Comparison of ENCODE assay signal across 3 cellular contexts in the genomic region with DNA sequence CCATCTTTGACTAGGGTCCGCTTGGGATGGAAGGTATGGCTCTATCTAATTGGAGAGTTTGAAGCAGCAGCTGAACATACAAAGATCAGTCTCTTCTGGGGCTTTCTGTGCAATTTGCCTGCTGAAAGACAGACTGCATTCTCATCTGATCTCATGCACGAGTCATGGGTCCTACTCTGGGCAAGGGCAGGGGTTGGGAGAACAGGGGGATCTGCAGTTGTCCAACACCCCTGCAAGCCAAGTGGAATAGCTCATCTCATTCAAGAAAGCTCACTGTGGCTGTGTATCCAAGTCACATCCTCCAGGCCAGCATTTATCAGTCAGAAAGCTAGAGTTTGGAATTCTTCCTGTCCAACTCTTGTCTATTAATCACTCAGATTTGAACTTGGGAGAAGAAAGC.
TF ChIP-seq lines count a peak whose summit lies in the region.

No MANE protein-coding gene starts in this region.

TF ChIP-seq in HEK293, 187 proteins besides CTCF, POLR2A, EP300 and RAD21:
- no peak for TF ChIP-seq ZNF416 (tag by site-specific recombination; IDR thresholded peaks at IDR 0.05)
- TF ChIP-seq ZNF239 (tag by site-specific recombination; IDR thresholded peaks at IDR 0.05), result no peak
- no peak for TF ChIP-seq ZFP69B (tag by site-specific recombination; IDR thresholded peaks at IDR 0.05)
- TF ChIP-seq, protein P1, sequence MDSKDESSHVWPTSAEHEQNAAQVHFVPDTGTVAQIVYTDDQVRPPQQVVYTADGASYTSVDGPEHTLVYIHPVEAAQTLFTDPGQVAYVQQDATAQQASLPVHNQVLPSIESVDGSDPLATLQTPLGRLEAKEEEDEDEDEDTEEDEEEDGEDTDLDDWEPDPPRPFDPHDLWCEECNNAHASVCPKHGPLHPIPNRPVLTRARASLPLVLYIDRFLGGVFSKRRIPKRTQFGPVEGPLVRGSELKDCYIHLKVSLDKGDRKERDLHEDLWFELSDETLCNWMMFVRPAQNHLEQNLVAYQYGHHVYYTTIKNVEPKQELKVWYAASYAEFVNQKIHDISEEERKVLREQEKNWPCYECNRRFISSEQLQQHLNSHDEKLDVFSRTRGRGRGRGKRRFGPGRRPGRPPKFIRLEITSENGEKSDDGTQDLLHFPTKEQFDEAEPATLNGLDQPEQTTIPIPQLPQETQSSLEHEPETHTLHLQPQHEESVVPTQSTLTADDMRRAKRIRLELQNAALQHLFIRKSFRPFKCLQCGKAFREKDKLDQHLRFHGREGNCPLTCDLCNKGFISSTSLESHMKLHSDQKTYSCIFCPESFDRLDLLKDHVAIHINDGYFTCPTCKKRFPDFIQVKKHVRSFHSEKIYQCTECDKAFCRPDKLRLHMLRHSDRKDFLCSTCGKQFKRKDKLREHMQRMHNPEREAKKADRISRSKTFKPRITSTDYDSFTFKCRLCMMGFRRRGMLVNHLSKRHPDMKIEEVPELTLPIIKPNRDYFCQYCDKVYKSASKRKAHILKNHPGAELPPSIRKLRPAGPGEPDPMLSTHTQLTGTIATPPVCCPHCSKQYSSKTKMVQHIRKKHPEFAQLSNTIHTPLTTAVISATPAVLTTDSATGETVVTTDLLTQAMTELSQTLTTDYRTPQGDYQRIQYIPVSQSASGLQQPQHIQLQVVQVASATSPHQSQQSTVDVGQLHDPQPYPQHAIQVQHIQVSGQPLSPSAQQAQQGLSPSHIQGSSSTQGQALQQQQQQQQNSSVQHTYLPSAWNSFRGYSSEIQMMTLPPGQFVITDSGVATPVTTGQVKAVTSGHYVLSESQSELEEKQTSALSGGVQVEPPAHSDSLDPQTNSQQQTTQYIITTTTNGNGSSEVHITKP (tag by site-specific recombination; IDR thresholded peaks at IDR 0.05), result peak; percentile 75
- TF ChIP-seq, protein P2, sequence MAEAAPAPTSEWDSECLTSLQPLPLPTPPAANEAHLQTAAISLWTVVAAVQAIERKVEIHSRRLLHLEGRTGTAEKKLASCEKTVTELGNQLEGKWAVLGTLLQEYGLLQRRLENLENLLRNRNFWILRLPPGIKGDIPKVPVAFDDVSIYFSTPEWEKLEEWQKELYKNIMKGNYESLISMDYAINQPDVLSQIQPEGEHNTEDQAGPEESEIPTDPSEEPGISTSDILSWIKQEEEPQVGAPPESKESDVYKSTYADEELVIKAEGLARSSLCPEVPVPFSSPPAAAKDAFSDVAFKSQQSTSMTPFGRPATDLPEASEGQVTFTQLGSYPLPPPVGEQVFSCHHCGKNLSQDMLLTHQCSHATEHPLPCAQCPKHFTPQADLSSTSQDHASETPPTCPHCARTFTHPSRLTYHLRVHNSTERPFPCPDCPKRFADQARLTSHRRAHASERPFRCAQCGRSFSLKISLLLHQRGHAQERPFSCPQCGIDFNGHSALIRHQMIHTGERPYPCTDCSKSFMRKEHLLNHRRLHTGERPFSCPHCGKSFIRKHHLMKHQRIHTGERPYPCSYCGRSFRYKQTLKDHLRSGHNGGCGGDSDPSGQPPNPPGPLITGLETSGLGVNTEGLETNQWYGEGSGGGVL (tag by site-specific recombination; IDR thresholded peaks at IDR 0.05), result no peak
- TF ChIP-seq, protein P3, sequence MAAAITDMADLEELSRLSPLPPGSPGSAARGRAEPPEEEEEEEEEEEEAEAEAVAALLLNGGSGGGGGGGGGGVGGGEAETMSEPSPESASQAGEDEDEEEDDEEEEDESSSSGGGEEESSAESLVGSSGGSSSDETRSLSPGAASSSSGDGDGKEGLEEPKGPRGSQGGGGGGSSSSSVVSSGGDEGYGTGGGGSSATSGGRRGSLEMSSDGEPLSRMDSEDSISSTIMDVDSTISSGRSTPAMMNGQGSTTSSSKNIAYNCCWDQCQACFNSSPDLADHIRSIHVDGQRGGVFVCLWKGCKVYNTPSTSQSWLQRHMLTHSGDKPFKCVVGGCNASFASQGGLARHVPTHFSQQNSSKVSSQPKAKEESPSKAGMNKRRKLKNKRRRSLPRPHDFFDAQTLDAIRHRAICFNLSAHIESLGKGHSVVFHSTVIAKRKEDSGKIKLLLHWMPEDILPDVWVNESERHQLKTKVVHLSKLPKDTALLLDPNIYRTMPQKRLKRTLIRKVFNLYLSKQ (tag by site-specific recombination; IDR thresholded peaks at IDR 0.05; ENCODE audit: borderline replicate concordance), result no peak
- no peak for TF ChIP-seq TCF7L2 (IDR thresholded peaks at IDR 0.05; ENCODE audit: borderline replicate concordance, low read depth, low read length)
- TF ChIP-seq ZNF274 (IDR thresholded peaks at IDR 0.05; ENCODE audit: low read length), result no peak
- no peak for TF ChIP-seq ZNF274 (tag by site-specific recombination; IDR thresholded peaks at IDR 0.05; ENCODE audit: borderline replicate concordance)
- TF ChIP-seq ZBTB21 (tag by site-specific recombination; IDR thresholded peaks at IDR 0.05), result no peak

TF ChIP-seq in K562, 482 proteins besides CTCF, POLR2A, EP300 and RAD21:
- no peak for TF ChIP-seq TBP (optimal IDR thresholded peaks at IDR 0.05; ENCODE audit: low read depth, low read length)
- no peak for TF ChIP-seq NFRKB (IDR thresholded peaks at IDR 0.05; ENCODE audit: low read depth)
- TF ChIP-seq LCOR (CRISPR knock-in tag; IDR thresholded peaks at IDR 0.05), result no peak
- no peak for TF ChIP-seq CREB1 (IDR thresholded peaks at IDR 0.05)
- TF ChIP-seq CREB1 (CRISPR knock-in tag; IDR thresholded peaks at IDR 0.05), result no peak
- TF ChIP-seq CEBPB (tag; IDR thresholded peaks at IDR 0.05), result 0 out of 2 replicates have a peak, but pooled peaks have one; percentile 30
- TF ChIP-seq ZNF77 (CRISPR knock-in tag; IDR thresholded peaks at IDR 0.05), result no peak

TF ChIP-seq in GM23338, 12 proteins besides CTCF, POLR2A, EP300 and RAD21 (continued from another document):
- TF ChIP-seq, protein P4, sequence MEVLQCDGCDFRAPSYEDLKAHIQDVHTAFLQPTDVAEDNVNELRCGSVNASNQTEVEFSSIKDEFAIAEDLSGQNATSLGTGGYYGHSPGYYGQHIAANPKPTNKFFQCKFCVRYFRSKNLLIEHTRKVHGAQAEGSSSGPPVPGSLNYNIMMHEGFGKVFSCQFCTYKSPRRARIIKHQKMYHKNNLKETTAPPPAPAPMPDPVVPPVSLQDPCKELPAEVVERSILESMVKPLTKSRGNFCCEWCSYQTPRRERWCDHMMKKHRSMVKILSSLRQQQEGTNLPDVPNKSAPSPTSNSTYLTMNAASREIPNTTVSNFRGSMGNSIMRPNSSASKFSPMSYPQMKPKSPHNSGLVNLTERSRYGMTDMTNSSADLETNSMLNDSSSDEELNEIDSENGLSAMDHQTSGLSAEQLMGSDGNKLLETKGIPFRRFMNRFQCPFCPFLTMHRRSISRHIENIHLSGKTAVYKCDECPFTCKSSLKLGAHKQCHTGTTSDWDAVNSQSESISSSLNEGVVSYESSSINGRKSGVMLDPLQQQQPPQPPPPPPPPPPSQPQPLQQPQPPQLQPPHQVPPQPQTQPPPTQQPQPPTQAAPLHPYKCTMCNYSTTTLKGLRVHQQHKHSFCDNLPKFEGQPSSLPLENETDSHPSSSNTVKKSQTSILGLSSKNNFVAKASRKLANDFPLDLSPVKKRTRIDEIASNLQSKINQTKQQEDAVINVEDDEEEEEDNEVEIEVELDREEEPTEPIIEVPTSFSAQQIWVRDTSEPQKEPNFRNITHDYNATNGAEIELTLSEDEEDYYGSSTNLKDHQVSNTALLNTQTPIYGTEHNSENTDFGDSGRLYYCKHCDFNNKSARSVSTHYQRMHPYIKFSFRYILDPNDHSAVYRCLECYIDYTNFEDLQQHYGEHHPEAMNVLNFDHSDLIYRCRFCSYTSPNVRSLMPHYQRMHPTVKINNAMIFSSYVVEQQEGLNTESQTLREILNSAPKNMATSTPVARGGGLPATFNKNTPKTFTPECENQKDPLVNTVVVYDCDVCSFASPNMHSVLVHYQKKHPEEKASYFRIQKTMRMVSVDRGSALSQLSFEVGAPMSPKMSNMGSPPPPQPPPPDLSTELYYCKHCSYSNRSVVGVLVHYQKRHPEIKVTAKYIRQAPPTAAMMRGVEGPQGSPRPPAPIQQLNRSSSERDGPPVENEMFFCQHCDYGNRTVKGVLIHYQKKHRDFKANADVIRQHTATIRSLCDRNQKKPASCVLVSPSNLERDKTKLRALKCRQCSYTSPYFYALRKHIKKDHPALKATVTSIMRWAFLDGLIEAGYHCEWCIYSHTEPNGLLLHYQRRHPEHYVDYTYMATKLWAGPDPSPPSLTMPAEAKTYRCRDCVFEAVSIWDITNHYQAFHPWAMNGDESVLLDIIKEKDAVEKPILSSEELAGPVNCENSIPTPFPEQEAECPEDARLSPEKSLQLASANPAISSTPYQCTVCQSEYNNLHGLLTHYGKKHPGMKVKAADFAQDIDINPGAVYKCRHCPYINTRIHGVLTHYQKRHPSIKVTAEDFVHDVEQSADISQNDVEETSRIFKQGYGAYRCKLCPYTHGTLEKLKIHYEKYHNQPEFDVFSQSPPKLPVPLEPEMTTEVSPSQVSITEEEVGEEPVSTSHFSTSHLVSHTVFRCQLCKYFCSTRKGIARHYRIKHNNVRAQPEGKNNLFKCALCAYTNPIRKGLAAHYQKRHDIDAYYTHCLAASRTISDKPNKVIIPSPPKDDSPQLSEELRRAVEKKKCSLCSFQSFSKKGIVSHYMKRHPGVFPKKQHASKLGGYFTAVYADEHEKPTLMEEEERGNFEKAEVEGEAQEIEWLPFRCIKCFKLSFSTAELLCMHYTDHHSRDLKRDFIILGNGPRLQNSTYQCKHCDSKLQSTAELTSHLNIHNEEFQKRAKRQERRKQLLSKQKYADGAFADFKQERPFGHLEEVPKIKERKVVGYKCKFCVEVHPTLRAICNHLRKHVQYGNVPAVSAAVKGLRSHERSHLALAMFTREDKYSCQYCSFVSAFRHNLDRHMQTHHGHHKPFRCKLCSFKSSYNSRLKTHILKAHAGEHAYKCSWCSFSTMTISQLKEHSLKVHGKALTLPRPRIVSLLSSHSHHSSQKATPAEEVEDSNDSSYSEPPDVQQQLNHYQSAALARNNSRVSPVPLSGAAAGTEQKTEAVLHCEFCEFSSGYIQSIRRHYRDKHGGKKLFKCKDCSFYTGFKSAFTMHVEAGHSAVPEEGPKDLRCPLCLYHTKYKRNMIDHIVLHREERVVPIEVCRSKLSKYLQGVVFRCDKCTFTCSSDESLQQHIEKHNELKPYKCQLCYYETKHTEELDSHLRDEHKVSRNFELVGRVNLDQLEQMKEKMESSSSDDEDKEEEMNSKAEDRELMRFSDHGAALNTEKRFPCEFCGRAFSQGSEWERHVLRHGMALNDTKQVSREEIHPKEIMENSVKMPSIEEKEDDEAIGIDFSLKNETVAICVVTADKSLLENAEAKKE (CRISPR knock-in tag; IDR thresholded peaks at IDR 0.05), result no peak
- TF ChIP-seq NANOG (IDR thresholded peaks at IDR 0.05; ENCODE audit: borderline replicate concordance), result no peak
- TF ChIP-seq EZH2phosphoT487 (IDR thresholded peaks at IDR 0.05; ENCODE audit: unreplicated experiment), result no peak
